ENCODE assay signal across 11 cellular contexts in genomic region chr6:39426057-39426592, GRCh38.
DNase-seq lines count a peak whose midpoint lies in the region; ATAC-seq and TF ChIP-seq lines count a peak whose summit lies in the region.
"Had no signal": no experiment of that assay in that cellular context is flagged by ENCODE, and none has a peak within 500 bp of the region (broad histone marks: within the 10 kb centered on the region; RNA-seq: fewer than 3 reads in every experiment).

No MANE protein-coding gene starts in this region.

- no peak overlapping the region for H3K4me3 ChIP-seq in foreskin fibroblast (ENCODE audit: low read depth in 1 of 2, low read length in 2 of 2)

- ATAC-seq in SK-N-SH treated with all-trans-retinoic acid at 6 μM for 48 hours = no peak
- peak; percentile 75 for ATAC-seq in stimulated activated naive CD8-positive, alpha-beta T cell treated with anti-CD3 and anti-CD28 coated beads, Interleukin-15, Interleukin-2, amounts not matched to agents 100 U/mL and 50 U/mL, for 24 hours
- ATAC-seq: natural killer cell treated with Interleukin-12 subunit alpha and Interleukin-12 subunit beta and Interleukin-15 and Interleukin-18, amount 100 ng/mL, for 72 hours had no signal

- DNase-seq in NCI-H146 (lab: John Stamatoyannopoulos, UW) (peak; percentile 6), NCI-H146 treated with DMSO at 0.1 percent for 48 hours (lab: John Stamatoyannopoulos, UW; ENCODE audit: unreplicated experiment) (no peak), foreskin fibroblast (peak; percentile 86 to 92), NCI-H774 (lab: John Stamatoyannopoulos, UW) (no peak), mesenteric fat pad (ENCODE audit: low spot score) (no peak)
- no peak for DNase-seq in stimulated activated naive CD8-positive, alpha-beta T cell treated with anti-CD3 and anti-CD28 coated beads, Interleukin-15, Interleukin-2, amounts not matched to agents 100 U/mL and 50 U/mL, for 24 hours
- DNase-seq in activated CD4-positive, alpha-beta T cell treated with anti-CD3 and anti-CD28 coated beads for 48 hours = no peak
- DNase-seq: 8988T, NCI-H526 had no signal

- TF ChIP-seq CTCF in foreskin fibroblast (IDR thresholded peaks at IDR 0.05; ENCODE audit: low read depth, low read length) = no peak

TF ChIP-seq in SK-N-SH treated with all-trans-retinoic acid at 6 μM for 48 hours, 23 proteins besides CTCF, POLR2A, EP300 and RAD21:
- TF ChIP-seq CSRNP3 (CRISPR knock-in tag; IDR thresholded peaks at IDR 0.05) (no peak), ISL1 (CRISPR knock-in tag; IDR thresholded peaks at IDR 0.05) (peak; percentile 48; the same call in 1 of the 2 replicates), OSR1 (CRISPR knock-in tag; IDR thresholded peaks at IDR 0.05) (no peak), ZFP3 (CRISPR knock-in tag; IDR thresholded peaks at IDR 0.05) (0 out of 2 replicates have a peak, but pooled peaks have one; percentile 25), PPARA (CRISPR knock-in tag; IDR thresholded peaks at IDR 0.05; ENCODE audit: borderline replicate concordance) (no peak), ZNF565 (CRISPR knock-in tag; conservative IDR thresholded peaks at IDR 0.05; ENCODE audit: low read depth) (no peak), CSDC2 (CRISPR knock-in tag; IDR thresholded peaks at IDR 0.05) (no peak), PATZ1 (CRISPR knock-in tag; IDR thresholded peaks at IDR 0.05; ENCODE audit: borderline replicate concordance) (no peak), POU6F1 (CRISPR knock-in tag; IDR thresholded peaks at IDR 0.05; ENCODE audit: borderline replicate concordance, low read depth) (no peak), ZFP30 (CRISPR knock-in tag; IDR thresholded peaks at IDR 0.05) (no peak), ESRRG (CRISPR knock-in tag; IDR thresholded peaks at IDR 0.05) (no peak), BACH2 (CRISPR knock-in tag; IDR thresholded peaks at IDR 0.05; ENCODE audit: borderline replicate concordance) (no peak), TOX (CRISPR knock-in tag; IDR thresholded peaks at IDR 0.05; ENCODE audit: borderline replicate concordance) (no peak), ZNF70 (CRISPR knock-in tag; IDR thresholded peaks at IDR 0.05) (no peak), SNAI2 (CRISPR knock-in tag; IDR thresholded peaks at IDR 0.05) (no peak), ARNTL (CRISPR knock-in tag; IDR thresholded peaks at IDR 0.05; ENCODE audit: borderline replicate concordance, low read depth) (no peak)

Comparison
In these comparisons a context has a peak if more than half of its experiments do, and no peak if none do; other contexts are left out.
1. DNase-seq: peak in NCI-H146 (single experiment) and foreskin fibroblast (2 of 2); none in NCI-H146 treated with DMSO at 0.1 percent for 48 hours (single experiment), stimulated activated naive CD8-positive, alpha-beta T cell treated with anti-CD3 and anti-CD28 coated beads, Interleukin-15, Interleukin-2, amounts not matched to agents 100 U/mL and 50 U/mL, for 24 hours (single experiment), NCI-H774 (single experiment), activated CD4-positive, alpha-beta T cell treated with anti-CD3 and anti-CD28 coated beads for 48 hours (single experiment) and mesenteric fat pad (single experiment).